Comparison of ENCODE assay signal across 14 cellular contexts in genomic region chr6:42443312-42444075, GRCh38. TPM values are rescaled to one million over a fixed set of nuclear protein-coding genes. Genes with fewer than 3 reads are reported as not detected.
DNase-seq lines count a peak whose midpoint lies in the region; ATAC-seq and TF ChIP-seq lines count a peak whose summit lies in the region.
"Had no signal": no experiment of that assay in that cellular context is flagged by ENCODE, and none has a peak within 500 bp of the region (broad histone marks: within the 10 kb centered on the region; RNA-seq: fewer than 3 reads in every experiment).

No MANE protein-coding gene starts in this region.

- intact Hi-C loops in Right ventricle myocardium superior (cut with DNase I) (no loop called here), transverse colon (cut with DNase I; ENCODE audit: low total_unique reads) (no loop called here)

- peak overlapping the region; percentile 90 for H3K4me3 Mint-ChIP-seq in activated T-helper 17 cell treated with anti-CD3 and anti-CD28 coated beads, Interleukin-2, amount 50 U/mL, for 72 hours
- H3K4me3 Mint-ChIP-seq: activated B cell treated with CpG ODN at 0.5 μM for 24 hours had no signal

- H3K27ac ChIP-seq in right atrium auricular region: peak overlapping the region in 1 of 2 donors; percentile 31
- peak overlapping the region; percentile 62 for H3K27ac ChIP-seq in iPS-18a (ENCODE audit: low read length)
- peak overlapping the region; percentile 71 to 80 (median 78) for H3K27ac ChIP-seq in transverse colon

- no peaks in the 10 kb centered on the region for H3K9me3 Mint-ChIP-seq in activated T-helper 17 cell treated with anti-CD3 and anti-CD28 coated beads, Interleukin-2, amount 50 U/mL, for 72 hours
- H3K9me3 Mint-ChIP-seq: activated B cell treated with CpG ODN at 0.5 μM for 24 hours, IgD-negative memory B cell had no signal

- no peak for TF ChIP-seq EP300 in transverse colon (IDR thresholded peaks at IDR 0.05; ENCODE audit: low read depth)

- peak overlapping the region; percentile 90 for H3K27ac Mint-ChIP-seq in activated T-helper 17 cell treated with anti-CD3 and anti-CD28 coated beads, Interleukin-2, amount 50 U/mL, for 72 hours
- H3K27ac Mint-ChIP-seq: activated B cell treated with CpG ODN at 0.5 μM for 24 hours had no signal

- no peak for TF ChIP-seq POLR2A in transverse colon (IDR thresholded peaks at IDR 0.05)

- H3K36me3 ChIP-seq in right atrium auricular region: no peaks in the 10 kb centered on the region
- H3K36me3 ChIP-seq in iPS-18a (ENCODE audit: control insufficient read depth, low read depth, low read length): peaks cover 3% of the 10 kb centered on the region
- no peaks in the 10 kb centered on the region for H3K36me3 ChIP-seq in transverse colon

- H3K4me3 ChIP-seq in right atrium auricular region (no peak overlapping the region), iPS-18a (ENCODE audit: low read length) (peak overlapping the region; percentile 36), transverse colon (no peak overlapping the region)
- H3K4me3 ChIP-seq: coronary artery had no signal

- peaks cover 11% of the 10 kb centered on the region for H3K36me3 Mint-ChIP-seq in activated T-helper 17 cell treated with anti-CD3 and anti-CD28 coated beads, Interleukin-2, amount 50 U/mL, for 72 hours (ENCODE audit: low read depth)

- H3K9me3 ChIP-seq in right atrium auricular region (no peaks in the 10 kb centered on the region), iPS-18a (ENCODE audit: control insufficient read depth, low read depth, low read length) (no peaks in the 10 kb centered on the region), transverse colon (no peaks in the 10 kb centered on the region)

- DNase-seq in Right ventricle myocardium superior: no peak
- DNase-seq in right atrium auricular region (ENCODE audit: low spot score): no peak
- DNase-seq in transverse colon: no peak
- DNase-seq in COLO668 (lab: John Stamatoyannopoulos, UW; ENCODE audit: unreplicated experiment): no peak
- no peak for DNase-seq in activated gamma-delta T cell treated with Interleukin-2 at 50 U/mL for 16 hours
- DNase-seq: activated B cell treated with CpG ODN at 0.5 μM for 24 hours, activated gamma-delta T cell, foreskin melanocyte, NCI-H1694 had no signal

- H3K4me1 ChIP-seq in right atrium auricular region (peaks cover 0 to 27% of the 10 kb centered on the region in 2 donors), iPS-18a (ENCODE audit: control insufficient read depth, low read depth, low read length) (peaks cover 65% of the 10 kb centered on the region), transverse colon (peaks cover 17 to 53% (median 27%) of the 10 kb centered on the region in 4 donors)

- H3K27me3 ChIP-seq in right atrium auricular region: no peaks in the 10 kb centered on the region
- H3K27me3 ChIP-seq in iPS-18a (ENCODE audit: control insufficient read depth, insufficient read depth, low read length): no peaks in the 10 kb centered on the region
- H3K27me3 ChIP-seq in transverse colon: no peaks in the 10 kb centered on the region

- peaks cover 44% of the 10 kb centered on the region for H3K4me1 Mint-ChIP-seq in activated T-helper 17 cell treated with anti-CD3 and anti-CD28 coated beads, Interleukin-2, amount 50 U/mL, for 72 hours

- ATAC-seq in Right ventricle myocardium superior (ENCODE audit: poor library complexity): peak; percentile 38
- no peak for ATAC-seq in activated T-helper 17 cell treated with anti-CD3 and anti-CD28 coated beads, Interleukin-2, amount 50 U/mL, for 72 hours (replicated peaks)
- ATAC-seq in HG03280 (IDR thresholded peaks at IDR 0.05; ENCODE audit: unreplicated experiment): no peak

- no peaks in the 10 kb centered on the region for H3K27me3 Mint-ChIP-seq in activated T-helper 17 cell treated with anti-CD3 and anti-CD28 coated beads, Interleukin-2, amount 50 U/mL, for 72 hours

- peak overlapping the region; percentile 18 for H3K9ac ChIP-seq in iPS-18a (ENCODE audit: low read length)

- TF ChIP-seq CTCF in right atrium auricular region (IDR thresholded peaks at IDR 0.05) (no peak), transverse colon (IDR thresholded peaks at IDR 0.05) (no peak)

- 58 to 76% methylated on average over 9 to 11 of the region's 11 CpGs for WGBS in transverse colon (ENCODE audit: low coverage in 1 of 2), 2 donors

- in situ Hi-C loops in transverse colon (cut with MboI; ENCODE audit: low pct_ligation_motif_present in 1 of 4, low pct_unique_long_range_greater_than_20kb in 1 of 4, low sequenced_read_pairs in 3 of 4): no loop called here

RNA-seq across cellular contexts. Expression of gene TRERF1, which starts 8.2 kb away (rescaled TPM):
- total RNA-seq in Right ventricle myocardium superior: 1.5 TPM
- 1 to 10 TPM; 1.9 to 2.5 TPM for total RNA-seq in right atrium auricular region
- 10 to 100 TPM; 16.6 to 32.4 TPM for total RNA-seq in activated T-helper 17 cell treated with anti-CD3 and anti-CD28 coated beads, Interleukin-2, amount 50 U/mL, for 72 hours
- 1 to 10 TPM; 2.5 to 8.0 (median 3.4) TPM for total RNA-seq in transverse colon
